ENCODE assay signal across 22 cellular contexts in genomic region chr16:49097964-49098363, GRCh38.
DNase-seq lines count a peak whose midpoint lies in the region; ATAC-seq, FAIRE-seq and TF ChIP-seq lines count a peak whose summit lies in the region.
"Had no signal": no experiment of that assay in that cellular context is flagged by ENCODE, and none has a peak within 500 bp of the region (broad histone marks: within the 10 kb centered on the region; RNA-seq: fewer than 3 reads in every experiment).

No MANE protein-coding gene starts in this region.

- POLR2A ChIA-PET in HepG2 (lab: Yijun Ruan, JAX): no interaction called here

- H3K27ac ChIP-seq in heart right ventricle (no peak overlapping the region), upper lobe of right lung (no peak overlapping the region), HepG2 (ENCODE audit: extremely low read length, insufficient read depth, low read length) (no peak overlapping the region)
- H3K27ac ChIP-seq: BLaER1 treated with 17β-estradiol and CSF1 and Interleukin-3, amounts not matched to agents 10 nM and 100 nM; C4-2B had no signal

- H3K27me3 ChIP-seq in heart right ventricle: no peaks in the 10 kb centered on the region
- no peaks in the 10 kb centered on the region for H3K27me3 ChIP-seq in upper lobe of right lung
- H3K27me3 ChIP-seq in HepG2 (ENCODE audit: control insufficient read depth in 1 of 2, insufficient read depth in 2 of 2, low read length in 2 of 2): no peaks in the 10 kb centered on the region
- H3K27me3 ChIP-seq: BLaER1 treated with 17β-estradiol and CSF1 and Interleukin-3, amounts not matched to agents 10 nM and 100 nM had no signal

- TF ChIP-seq CTCF in heart right ventricle (IDR thresholded peaks at IDR 0.05): no peak
- TF ChIP-seq CTCF in upper lobe of right lung (IDR thresholded peaks at IDR 0.05): no peak
- TF ChIP-seq CTCF in HepG2 (CRISPR knock-in tag; IDR thresholded peaks at IDR 0.05): no peak

- peaks cover 0 to 12% (median 0%) of the 10 kb centered on the region in 9 donors for H3K4me1 ChIP-seq in heart right ventricle
- no peaks in the 10 kb centered on the region for H3K4me1 ChIP-seq in upper lobe of right lung
- H3K4me1 ChIP-seq in HepG2 (ENCODE audit: insufficient read depth, low read length): peaks cover 13% of the 10 kb centered on the region; the same call in 1 of the 2 replicates
- H3K4me1 ChIP-seq: BLaER1 treated with 17β-estradiol and CSF1 and Interleukin-3, amounts not matched to agents 10 nM and 100 nM; Caco-2 had no signal

- no peaks in the 10 kb centered on the region for H3K79me2 ChIP-seq in HepG2 (ENCODE audit: insufficient read depth, low read length)

- H3K9ac ChIP-seq in HepG2 (ENCODE audit: insufficient read depth, low read depth, low read length): no peak overlapping the region
- H3K9ac ChIP-seq: BLaER1 treated with 17β-estradiol and CSF1 and Interleukin-3, amounts not matched to agents 10 nM and 100 nM had no signal

- intact Hi-C loops in Right ventricle myocardium superior (cut with DNase I): no loop called here
- intact Hi-C loops in cardiac septum (cut with DNase I): no loop called here
- intact Hi-C loops in heart right ventricle (cut with DNase I): loop anchor here in 1 of 10 donors (5.0 kb wide), 1 partner anchor 1499 kb away; no protein-coding TSS in a partner anchor
- intact Hi-C loops in left ventricle myocardium superior (cut with micrococcal nuclease): no loop called here
- intact Hi-C loops in upper lobe of right lung (cut with DNase I): no loop called here
- intact Hi-C loops in HepG2 (cut with micrococcal nuclease; ENCODE audit: unreplicated experiment): no loop called here

- no peak overlapping the region for H3K4me2 ChIP-seq in HepG2 (ENCODE audit: low read depth, low read length)
- H3K4me2 ChIP-seq: BLaER1 treated with 17β-estradiol and CSF1 and Interleukin-3, amounts not matched to agents 10 nM and 100 nM had no signal

- in situ Hi-C loops in ACHN (cut with HindIII; ENCODE audit: low pct_ligation_motif_present, low pct_unique_long_range_greater_than_20kb, low sequenced_read_pairs) (no loop called here), HepG2 (cut with HindIII; ENCODE audit: extremely low pct_ligation_motif_present, low pct_unique_long_range_greater_than_20kb) (no loop called here)

- TF ChIP-seq RAD21 in HepG2 (CRISPR knock-in tag; IDR thresholded peaks at IDR 0.05): no peak

- H3K36me3 ChIP-seq in heart right ventricle (no peaks in the 10 kb centered on the region), upper lobe of right lung (no peaks in the 10 kb centered on the region), HepG2 (replicated peaks in 1 of 2; ENCODE audit: control insufficient read depth in 1 of 2, insufficient read depth in 2 of 2, low read length in 2 of 2) (no peaks in the 10 kb centered on the region)
- H3K36me3 ChIP-seq: BLaER1 treated with 17β-estradiol and CSF1 and Interleukin-3, amounts not matched to agents 10 nM and 100 nM had no signal

- no peak overlapping the region for H3K4me3 ChIP-seq in heart right ventricle
- H3K4me3 ChIP-seq in upper lobe of right lung: no peak overlapping the region
- H3K4me3 ChIP-seq in HepG2 (replicated peaks in 1 of 3; ENCODE audit: insufficient read depth in 1 of 3, low read depth in 2 of 3, low read length in 3 of 3): no peak overlapping the region
- H3K4me3 ChIP-seq: BLaER1 treated with 17β-estradiol and CSF1 and Interleukin-3, amounts not matched to agents 10 nM and 100 nM had no signal

- peak; percentile 96 for ATAC-seq in Right ventricle myocardium superior (ENCODE audit: poor library complexity)
- peak in 7 of 8 donors; percentile 51 to 97 (median 87) for ATAC-seq in heart right ventricle
- ATAC-seq in left ventricle myocardium superior: peak; percentile 97
- no peak for ATAC-seq in upper lobe of right lung
- no peak for ATAC-seq in HepG2
- ATAC-seq: CD8-positive, alpha-beta T cell had no signal

- H4K20me1 ChIP-seq in HepG2 (ENCODE audit: insufficient read depth, low read length): no peaks in the 10 kb centered on the region
- H4K20me1 ChIP-seq: BLaER1 treated with 17β-estradiol and CSF1 and Interleukin-3, amounts not matched to agents 10 nM and 100 nM had no signal

- no peak overlapping the region for H2AFZ ChIP-seq in HepG2 (ENCODE audit: low read length)

- DNase-seq in Right ventricle myocardium superior: no peak
- no peak for DNase-seq in cardiac septum (ENCODE audit: low spot score)
- peak in 1 of 2 donors; percentile 5 for DNase-seq in heart right ventricle
- no peak for DNase-seq in left ventricle myocardium superior
- DNase-seq in ACHN: no peak
- no peak for DNase-seq in upper lobe of right lung
- DNase-seq in HepG2 (ENCODE audit: low spot score): no peak
- DNase-seq: 8988T; AML-193; Caco-2; Calu3; CD4-positive, alpha-beta T cell; CD8-positive, alpha-beta T cell; DMS79 treated with DMSO at 0.1 percent for 48 hours; GF-D8 had no signal

- CTCF ChIA-PET in HepG2 (lab: Yijun Ruan, JAX; ENCODE audit: low intra/inter-chr PET ratio, low total read pairs): no interaction called here

- peaks cover 0 to 5% (median 0%) of the 10 kb centered on the region in 11 donors for H3K9me3 ChIP-seq in heart right ventricle
- no peaks in the 10 kb centered on the region for H3K9me3 ChIP-seq in upper lobe of right lung
- no peaks in the 10 kb centered on the region for H3K9me3 ChIP-seq in HepG2 (ENCODE audit: low read length)
- H3K9me3 ChIP-seq: BLaER1 treated with 17β-estradiol and CSF1 and Interleukin-3, amounts not matched to agents 10 nM and 100 nM; Caco-2 had no signal

- TF ChIP-seq EP300 in HepG2 (IDR thresholded peaks at IDR 0.05; ENCODE audit: low read depth in 2 of 2, low read length in 2 of 2) (no peak), HepG2 (CRISPR knock-in tag; IDR thresholded peaks at IDR 0.05; ENCODE audit: borderline replicate concordance) (no peak)

- FAIRE-seq in HepG2 (lab: Jason Lieb, UNC): no peak
- FAIRE-seq: A204.1, D721Med, G401.6, GM12891, GM19239 had no signal

- WGBS in heart right ventricle, 2 donors: 52 to 61% methylated on average over 2 of the region's 2 CpGs
- 5% methylated on average over 2 of the region's 2 CpGs for WGBS in HepG2 (ENCODE audit: low lambda C conversion rate)

- BruUV-seq in HepG2 (replicated peaks; lab: Mats Ljungman, UMichigan): no TSS peak

- TF ChIP-seq POLR2A in HepG2 (IDR thresholded peaks at IDR 0.05; ENCODE audit: insufficient read depth in 1 of 2, low read depth in 2 of 2, low read length in 2 of 2): no peak

TF ChIP-seq in HepG2, 621 proteins besides CTCF, POLR2A, EP300 and RAD21 (continues in another document):
- TF ChIP-seq ZNF282 (IDR thresholded peaks at IDR 0.05; ENCODE audit: partially characterized antibody) (no peak), DNMT3B (CRISPR knock-in tag; conservative IDR thresholded peaks at IDR 0.05) (no peak), CCDC6 (CRISPR knock-in tag; IDR thresholded peaks at IDR 0.05) (no peak), ZNF230 (CRISPR knock-in tag; IDR thresholded peaks at IDR 0.05) (no peak), ZNF691 (CRISPR knock-in tag; IDR thresholded peaks at IDR 0.05; ENCODE audit: borderline replicate concordance, low read depth) (no peak), ZNF646 (CRISPR knock-in tag; IDR thresholded peaks at IDR 0.05) (no peak), ESRRA (CRISPR knock-in tag; IDR thresholded peaks at IDR 0.05; ENCODE audit: low read depth) (no peak), KMT2A (CRISPR knock-in tag; IDR thresholded peaks at IDR 0.05) (no peak), MBNL3 (CRISPR knock-in tag; conservative IDR thresholded peaks at IDR 0.05) (no peak)

Comparison
In these comparisons a context has a peak if more than half of its experiments do, and no peak if none do; other contexts are left out.
1. ATAC-seq: peak in Right ventricle myocardium superior (single experiment), heart right ventricle (7 of 8) and left ventricle myocardium superior (single experiment); none in upper lobe of right lung (single experiment) and HepG2 (single experiment).